ENCODE assay signal across 1 cellular context in the genomic region with DNA sequence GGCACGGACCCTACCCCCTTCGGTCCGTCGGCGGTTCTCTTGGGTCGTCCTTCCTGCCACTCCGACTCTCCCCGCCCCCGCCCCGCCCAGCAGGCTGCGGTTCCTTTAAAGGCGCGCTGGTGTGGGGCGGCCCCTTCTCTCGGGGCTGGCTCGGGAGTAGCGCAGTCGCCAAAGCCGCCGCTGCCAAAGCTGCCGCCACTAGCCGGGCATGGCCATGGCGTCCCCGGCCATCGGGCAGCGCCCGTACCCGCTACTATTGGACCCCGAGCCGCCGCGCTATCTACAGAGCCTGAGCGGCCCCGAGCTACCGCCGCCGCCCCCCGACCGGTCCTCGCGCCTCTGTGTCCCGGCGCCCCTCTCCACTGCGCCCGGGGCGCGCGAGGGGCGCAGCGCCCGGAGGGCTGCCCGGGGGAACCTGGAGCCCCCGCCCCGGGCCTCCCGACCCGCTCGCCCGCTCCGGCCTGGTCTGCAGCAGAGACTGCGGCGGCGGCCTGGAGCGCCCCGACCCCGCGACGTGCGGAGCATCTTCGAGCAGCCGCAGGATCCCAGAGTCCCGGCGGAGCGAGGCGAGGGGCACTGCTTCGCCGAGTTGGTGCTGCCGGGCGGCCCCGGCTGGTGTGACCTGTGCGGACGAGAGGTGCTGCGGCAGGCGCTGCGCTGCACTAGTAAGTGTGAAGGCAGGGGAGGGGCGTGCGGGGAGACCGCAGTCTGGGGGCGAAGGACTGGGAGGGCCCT.
A peak's percentile ranks its signal among the peaks of the same experiment; 100 is the strongest.
TF ChIP-seq lines count a peak whose summit lies in the region.

A gene with protein sequence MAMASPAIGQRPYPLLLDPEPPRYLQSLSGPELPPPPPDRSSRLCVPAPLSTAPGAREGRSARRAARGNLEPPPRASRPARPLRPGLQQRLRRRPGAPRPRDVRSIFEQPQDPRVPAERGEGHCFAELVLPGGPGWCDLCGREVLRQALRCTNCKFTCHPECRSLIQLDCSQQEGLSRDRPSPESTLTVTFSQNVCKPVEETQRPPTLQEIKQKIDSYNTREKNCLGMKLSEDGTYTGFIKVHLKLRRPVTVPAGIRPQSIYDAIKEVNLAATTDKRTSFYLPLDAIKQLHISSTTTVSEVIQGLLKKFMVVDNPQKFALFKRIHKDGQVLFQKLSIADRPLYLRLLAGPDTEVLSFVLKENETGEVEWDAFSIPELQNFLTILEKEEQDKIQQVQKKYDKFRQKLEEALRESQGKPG (plus strand): TSS at position 137 of the 735 bp plus-strand sequence. CDS start 72 bp downstream, at position 209.

TF ChIP-seq in K562, 482 proteins besides CTCF, POLR2A, EP300 and RAD21 (continued from another document and continues in another):
- TF ChIP-seq, protein P1, sequence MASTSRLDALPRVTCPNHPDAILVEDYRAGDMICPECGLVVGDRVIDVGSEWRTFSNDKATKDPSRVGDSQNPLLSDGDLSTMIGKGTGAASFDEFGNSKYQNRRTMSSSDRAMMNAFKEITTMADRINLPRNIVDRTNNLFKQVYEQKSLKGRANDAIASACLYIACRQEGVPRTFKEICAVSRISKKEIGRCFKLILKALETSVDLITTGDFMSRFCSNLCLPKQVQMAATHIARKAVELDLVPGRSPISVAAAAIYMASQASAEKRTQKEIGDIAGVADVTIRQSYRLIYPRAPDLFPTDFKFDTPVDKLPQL (IDR thresholded peaks at IDR 0.05; ENCODE audit: extremely low read depth, insufficient read length) = no peak
- peak; percentile 30; the same call in 1 of the 2 replicates for TF ChIP-seq CXXC5 (CRISPR knock-in tag; IDR thresholded peaks at IDR 0.05)
- TF ChIP-seq, protein P2, sequence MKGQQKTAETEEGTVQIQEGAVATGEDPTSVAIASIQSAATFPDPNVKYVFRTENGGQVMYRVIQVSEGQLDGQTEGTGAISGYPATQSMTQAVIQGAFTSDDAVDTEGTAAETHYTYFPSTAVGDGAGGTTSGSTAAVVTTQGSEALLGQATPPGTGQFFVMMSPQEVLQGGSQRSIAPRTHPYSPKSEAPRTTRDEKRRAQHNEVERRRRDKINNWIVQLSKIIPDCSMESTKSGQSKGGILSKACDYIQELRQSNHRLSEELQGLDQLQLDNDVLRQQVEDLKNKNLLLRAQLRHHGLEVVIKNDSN (CRISPR knock-in tag; IDR thresholded peaks at IDR 0.05) = no peak
- TF ChIP-seq HEY1 (CRISPR knock-in tag; IDR thresholded peaks at IDR 0.05; ENCODE audit: borderline replicate concordance) = no peak
- TF ChIP-seq ZNF134 (CRISPR knock-in tag; conservative IDR thresholded peaks at IDR 0.05) = no peak
- TF ChIP-seq, protein P3, sequence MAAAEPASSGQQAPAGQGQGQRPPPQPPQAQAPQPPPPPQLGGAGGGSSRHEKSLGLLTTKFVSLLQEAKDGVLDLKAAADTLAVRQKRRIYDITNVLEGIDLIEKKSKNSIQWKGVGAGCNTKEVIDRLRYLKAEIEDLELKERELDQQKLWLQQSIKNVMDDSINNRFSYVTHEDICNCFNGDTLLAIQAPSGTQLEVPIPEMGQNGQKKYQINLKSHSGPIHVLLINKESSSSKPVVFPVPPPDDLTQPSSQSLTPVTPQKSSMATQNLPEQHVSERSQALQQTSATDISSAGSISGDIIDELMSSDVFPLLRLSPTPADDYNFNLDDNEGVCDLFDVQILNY (CRISPR knock-in tag; IDR thresholded peaks at IDR 0.05) = no peak
- TF ChIP-seq, protein P4, sequence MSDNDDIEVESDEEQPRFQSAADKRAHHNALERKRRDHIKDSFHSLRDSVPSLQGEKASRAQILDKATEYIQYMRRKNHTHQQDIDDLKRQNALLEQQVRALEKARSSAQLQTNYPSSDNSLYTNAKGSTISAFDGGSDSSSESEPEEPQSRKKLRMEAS (CRISPR knock-in tag; IDR thresholded peaks at IDR 0.05) = peak; percentile 51
- no peak for TF ChIP-seq ZFP30 (CRISPR knock-in tag; IDR thresholded peaks at IDR 0.05; ENCODE audit: borderline replicate concordance)
- TF ChIP-seq SMARCE1 (IDR thresholded peaks at IDR 0.05) = no peak
- TF ChIP-seq, protein P5, sequence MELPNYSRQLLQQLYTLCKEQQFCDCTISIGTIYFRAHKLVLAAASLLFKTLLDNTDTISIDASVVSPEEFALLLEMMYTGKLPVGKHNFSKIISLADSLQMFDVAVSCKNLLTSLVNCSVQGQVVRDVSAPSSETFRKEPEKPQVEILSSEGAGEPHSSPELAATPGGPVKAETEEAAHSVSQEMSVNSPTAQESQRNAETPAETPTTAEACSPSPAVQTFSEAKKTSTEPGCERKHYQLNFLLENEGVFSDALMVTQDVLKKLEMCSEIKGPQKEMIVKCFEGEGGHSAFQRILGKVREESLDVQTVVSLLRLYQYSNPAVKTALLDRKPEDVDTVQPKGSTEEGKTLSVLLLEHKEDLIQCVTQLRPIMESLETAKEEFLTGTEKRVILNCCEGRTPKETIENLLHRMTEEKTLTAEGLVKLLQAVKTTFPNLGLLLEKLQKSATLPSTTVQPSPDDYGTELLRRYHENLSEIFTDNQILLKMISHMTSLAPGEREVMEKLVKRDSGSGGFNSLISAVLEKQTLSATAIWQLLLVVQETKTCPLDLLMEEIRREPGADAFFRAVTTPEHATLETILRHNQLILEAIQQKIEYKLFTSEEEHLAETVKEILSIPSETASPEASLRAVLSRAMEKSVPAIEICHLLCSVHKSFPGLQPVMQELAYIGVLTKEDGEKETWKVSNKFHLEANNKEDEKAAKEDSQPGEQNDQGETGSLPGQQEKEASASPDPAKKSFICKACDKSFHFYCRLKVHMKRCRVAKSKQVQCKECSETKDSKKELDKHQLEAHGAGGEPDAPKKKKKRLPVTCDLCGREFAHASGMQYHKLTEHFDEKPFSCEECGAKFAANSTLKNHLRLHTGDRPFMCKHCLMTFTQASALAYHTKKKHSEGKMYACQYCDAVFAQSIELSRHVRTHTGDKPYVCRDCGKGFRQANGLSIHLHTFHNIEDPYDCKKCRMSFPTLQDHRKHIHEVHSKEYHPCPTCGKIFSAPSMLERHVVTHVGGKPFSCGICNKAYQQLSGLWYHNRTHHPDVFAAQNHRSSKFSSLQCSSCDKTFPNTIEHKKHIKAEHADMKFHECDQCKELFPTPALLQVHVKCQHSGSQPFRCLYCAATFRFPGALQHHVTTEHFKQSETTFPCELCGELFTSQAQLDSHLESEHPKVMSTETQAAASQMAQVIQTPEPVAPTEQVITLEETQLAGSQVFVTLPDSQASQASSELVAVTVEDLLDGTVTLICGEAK (IDR thresholded peaks at IDR 0.05) = no peak
- TF ChIP-seq, protein P5 (CRISPR knock-in tag; IDR thresholded peaks at IDR 0.05) = no peak
- TF ChIP-seq, protein P6, sequence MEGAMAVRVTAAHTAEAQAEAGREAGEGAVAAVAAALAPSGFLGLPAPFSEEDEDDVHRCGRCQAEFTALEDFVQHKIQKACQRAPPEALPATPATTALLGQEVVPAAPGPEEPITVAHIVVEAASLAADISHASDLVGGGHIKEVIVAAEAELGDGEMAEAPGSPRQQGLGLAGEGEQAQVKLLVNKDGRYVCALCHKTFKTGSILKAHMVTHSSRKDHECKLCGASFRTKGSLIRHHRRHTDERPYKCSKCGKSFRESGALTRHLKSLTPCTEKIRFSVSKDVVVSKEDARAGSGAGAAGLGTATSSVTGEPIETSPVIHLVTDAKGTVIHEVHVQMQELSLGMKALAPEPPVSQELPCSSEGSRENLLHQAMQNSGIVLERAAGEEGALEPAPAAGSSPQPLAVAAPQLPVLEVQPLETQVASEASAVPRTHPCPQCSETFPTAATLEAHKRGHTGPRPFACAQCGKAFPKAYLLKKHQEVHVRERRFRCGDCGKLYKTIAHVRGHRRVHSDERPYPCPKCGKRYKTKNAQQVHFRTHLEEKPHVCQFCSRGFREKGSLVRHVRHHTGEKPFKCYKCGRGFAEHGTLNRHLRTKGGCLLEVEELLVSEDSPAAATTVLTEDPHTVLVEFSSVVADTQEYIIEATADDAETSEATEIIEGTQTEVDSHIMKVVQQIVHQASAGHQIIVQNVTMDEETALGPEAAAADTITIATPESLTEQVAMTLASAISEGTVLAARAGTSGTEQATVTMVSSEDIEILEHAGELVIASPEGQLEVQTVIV (CRISPR knock-in tag; IDR thresholded peaks at IDR 0.05; ENCODE audit: borderline replicate concordance) = no peak
- TF ChIP-seq XRCC4 (IDR thresholded peaks at IDR 0.05; ENCODE audit: extremely low read depth, insufficient read depth, insufficient read length) = no peak
- peak in 1 of 2 experiments; percentile 58; a peak in 1 of 4 replicates for TF ChIP-seq SRF (CRISPR knock-in tag; IDR thresholded peaks at IDR 0.05)
- no peak for TF ChIP-seq BDP1 (IDR thresholded peaks at IDR 0.05; ENCODE audit: insufficient read depth, insufficient read length)
- TF ChIP-seq ARID1B (IDR thresholded peaks at IDR 0.05) = no peak
- TF ChIP-seq, protein P7, sequence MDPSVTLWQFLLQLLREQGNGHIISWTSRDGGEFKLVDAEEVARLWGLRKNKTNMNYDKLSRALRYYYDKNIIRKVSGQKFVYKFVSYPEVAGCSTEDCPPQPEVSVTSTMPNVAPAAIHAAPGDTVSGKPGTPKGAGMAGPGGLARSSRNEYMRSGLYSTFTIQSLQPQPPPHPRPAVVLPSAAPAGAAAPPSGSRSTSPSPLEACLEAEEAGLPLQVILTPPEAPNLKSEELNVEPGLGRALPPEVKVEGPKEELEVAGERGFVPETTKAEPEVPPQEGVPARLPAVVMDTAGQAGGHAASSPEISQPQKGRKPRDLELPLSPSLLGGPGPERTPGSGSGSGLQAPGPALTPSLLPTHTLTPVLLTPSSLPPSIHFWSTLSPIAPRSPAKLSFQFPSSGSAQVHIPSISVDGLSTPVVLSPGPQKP (CRISPR knock-in tag; IDR thresholded peaks at IDR 0.05) = no peak
- no peak for TF ChIP-seq HMG20B (CRISPR knock-in tag; IDR thresholded peaks at IDR 0.05)
- no peak for TF ChIP-seq ARID2 (IDR thresholded peaks at IDR 0.05)
- TF ChIP-seq, protein P8, sequence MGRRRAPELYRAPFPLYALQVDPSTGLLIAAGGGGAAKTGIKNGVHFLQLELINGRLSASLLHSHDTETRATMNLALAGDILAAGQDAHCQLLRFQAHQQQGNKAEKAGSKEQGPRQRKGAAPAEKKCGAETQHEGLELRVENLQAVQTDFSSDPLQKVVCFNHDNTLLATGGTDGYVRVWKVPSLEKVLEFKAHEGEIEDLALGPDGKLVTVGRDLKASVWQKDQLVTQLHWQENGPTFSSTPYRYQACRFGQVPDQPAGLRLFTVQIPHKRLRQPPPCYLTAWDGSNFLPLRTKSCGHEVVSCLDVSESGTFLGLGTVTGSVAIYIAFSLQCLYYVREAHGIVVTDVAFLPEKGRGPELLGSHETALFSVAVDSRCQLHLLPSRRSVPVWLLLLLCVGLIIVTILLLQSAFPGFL (CRISPR knock-in tag; IDR thresholded peaks at IDR 0.05) = no peak
- TF ChIP-seq MAZ (CRISPR knock-in tag; conservative IDR thresholded peaks at IDR 0.05 in 1 of 2, IDR thresholded peaks at IDR 0.05 in 1 of 2) = peak; percentile 66 to 75; a peak in 3 of 4 replicates
- no peak for TF ChIP-seq ZNF445 (CRISPR knock-in tag; IDR thresholded peaks at IDR 0.05; ENCODE audit: low read depth)
- TF ChIP-seq NFIC (IDR thresholded peaks at IDR 0.05) = no peak
- TF ChIP-seq BMI1 (IDR thresholded peaks at IDR 0.05; ENCODE audit: low read length) = no peak
- TF ChIP-seq, protein P9, sequence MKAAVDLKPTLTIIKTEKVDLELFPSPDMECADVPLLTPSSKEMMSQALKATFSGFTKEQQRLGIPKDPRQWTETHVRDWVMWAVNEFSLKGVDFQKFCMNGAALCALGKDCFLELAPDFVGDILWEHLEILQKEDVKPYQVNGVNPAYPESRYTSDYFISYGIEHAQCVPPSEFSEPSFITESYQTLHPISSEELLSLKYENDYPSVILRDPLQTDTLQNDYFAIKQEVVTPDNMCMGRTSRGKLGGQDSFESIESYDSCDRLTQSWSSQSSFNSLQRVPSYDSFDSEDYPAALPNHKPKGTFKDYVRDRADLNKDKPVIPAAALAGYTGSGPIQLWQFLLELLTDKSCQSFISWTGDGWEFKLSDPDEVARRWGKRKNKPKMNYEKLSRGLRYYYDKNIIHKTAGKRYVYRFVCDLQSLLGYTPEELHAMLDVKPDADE (conservative IDR thresholded peaks at IDR 0.05; ENCODE audit: control insufficient read depth, low read depth, low read length) = no peak
- no peak for TF ChIP-seq ADNP (tag; IDR thresholded peaks at IDR 0.05)
- TF ChIP-seq POLR3G (IDR thresholded peaks at IDR 0.05; ENCODE audit: extremely low read depth, insufficient read length, insufficient replicate concordance) = no peak
- TF ChIP-seq, protein P10, sequence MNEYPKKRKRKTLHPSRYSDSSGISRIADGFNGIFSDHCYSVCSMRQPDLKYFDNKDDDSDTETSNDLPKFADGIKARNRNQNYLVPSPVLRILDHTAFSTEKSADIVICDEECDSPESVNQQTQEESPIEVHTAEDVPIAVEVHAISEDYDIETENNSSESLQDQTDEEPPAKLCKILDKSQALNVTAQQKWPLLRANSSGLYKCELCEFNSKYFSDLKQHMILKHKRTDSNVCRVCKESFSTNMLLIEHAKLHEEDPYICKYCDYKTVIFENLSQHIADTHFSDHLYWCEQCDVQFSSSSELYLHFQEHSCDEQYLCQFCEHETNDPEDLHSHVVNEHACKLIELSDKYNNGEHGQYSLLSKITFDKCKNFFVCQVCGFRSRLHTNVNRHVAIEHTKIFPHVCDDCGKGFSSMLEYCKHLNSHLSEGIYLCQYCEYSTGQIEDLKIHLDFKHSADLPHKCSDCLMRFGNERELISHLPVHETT (CRISPR knock-in tag; conservative IDR thresholded peaks at IDR 0.05 in 1 of 2, IDR thresholded peaks at IDR 0.05 in 1 of 2) = no peak
- no peak for TF ChIP-seq TRIM24 (IDR thresholded peaks at IDR 0.05)
- TF ChIP-seq, protein P11, sequence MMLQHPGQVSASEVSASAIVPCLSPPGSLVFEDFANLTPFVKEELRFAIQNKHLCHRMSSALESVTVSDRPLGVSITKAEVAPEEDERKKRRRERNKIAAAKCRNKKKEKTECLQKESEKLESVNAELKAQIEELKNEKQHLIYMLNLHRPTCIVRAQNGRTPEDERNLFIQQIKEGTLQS (IDR thresholded peaks at IDR 0.05) = no peak
- TF ChIP-seq, protein P11 (CRISPR knock-in tag; conservative IDR thresholded peaks at IDR 0.05) = no peak
